In the genomic region with DNA sequence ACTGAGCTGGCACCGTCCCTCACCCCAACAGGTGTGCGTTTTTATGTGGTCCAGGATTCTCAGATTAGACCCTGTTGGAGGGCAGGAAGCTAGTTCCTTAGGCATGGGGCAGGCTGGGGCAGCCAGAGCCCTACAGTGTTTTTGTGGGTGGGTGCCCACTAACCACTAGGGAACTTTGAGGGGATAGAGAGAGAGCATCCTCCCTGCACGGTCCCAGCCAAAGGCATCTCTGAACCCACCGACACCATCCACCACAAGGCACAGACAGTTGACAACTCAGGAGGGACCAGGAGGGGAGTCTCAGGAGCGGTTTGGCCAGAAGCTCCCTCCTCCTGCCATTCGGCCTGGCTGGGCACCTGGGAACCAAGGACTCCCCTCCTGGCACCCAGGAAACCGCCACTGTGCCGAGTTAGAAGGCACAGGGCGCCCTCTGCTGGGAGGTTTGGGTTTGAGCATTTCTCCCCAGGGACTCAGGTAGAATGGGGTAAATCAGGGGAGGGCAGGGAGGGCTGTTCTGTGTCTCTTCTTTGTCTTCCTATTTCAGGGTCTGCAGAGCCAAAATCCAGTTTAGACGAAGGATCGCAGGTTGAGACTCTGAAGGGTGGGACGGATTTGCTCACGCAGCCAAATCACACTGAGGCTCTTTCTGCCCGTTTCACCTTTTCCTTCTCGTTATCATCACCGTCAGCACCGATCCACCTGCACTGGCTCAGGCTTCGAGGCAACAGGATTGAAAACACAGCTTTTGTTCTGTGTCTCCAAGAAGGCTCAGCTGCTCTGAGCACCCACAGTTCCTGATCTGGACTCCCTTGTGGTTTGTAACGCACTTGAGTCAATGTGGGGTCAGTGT, we compare ENCODE assay signal across 9 cellular contexts.
A peak's percentile ranks its signal among the peaks of the same experiment; 100 is the strongest.
DNase-seq lines count a peak whose midpoint lies in the region; TF ChIP-seq lines count a peak whose summit lies in the region.
"Had no signal": no experiment of that assay in that cellular context is flagged by ENCODE, and none has a peak within 500 bp of the region (broad histone marks: within the 10 kb centered on the region; RNA-seq: fewer than 3 reads in every experiment).

No MANE protein-coding gene starts in this region.

- H3K4me1 ChIP-seq in adrenal gland (replicated peaks in 1 of 2) = no peaks in the 10 kb centered on the region

- H3K9me3 Mint-ChIP-seq in immature natural killer cell = no peaks in the 10 kb centered on the region
- H3K9me3 Mint-ChIP-seq: natural killer cell treated with Interleukin-12 subunit alpha and Interleukin-12 subunit beta and Interleukin-15 and Interleukin-18, amount 100 ng/mL, for 72 hours had no signal

- H3K4me3 ChIP-seq in SU-DHL-6 (ENCODE audit: insufficient read depth, low read length, poor library complexity, severe bottlenecking) (no peak overlapping the region), adrenal gland (no peak overlapping the region)

- H3K27ac Mint-ChIP-seq in immature natural killer cell = no peak overlapping the region
- H3K27ac Mint-ChIP-seq: natural killer cell treated with Interleukin-12 subunit alpha and Interleukin-12 subunit beta and Interleukin-15 and Interleukin-18, amount 100 ng/mL, for 72 hours had no signal

- H3K27me3 ChIP-seq in SU-DHL-6 (ENCODE audit: low read length) (no peaks in the 10 kb centered on the region; the same call in 1 of the 2 replicates), adrenal gland (peaks cover 3% of the 10 kb centered on the region)

- H3K9me2 ChIP-seq in SU-DHL-6 (replicated peaks; ENCODE audit: insufficient read depth, low read length) = no peaks in the 10 kb centered on the region

- TF ChIP-seq POLR2A in adrenal gland (IDR thresholded peaks at IDR 0.05) = no peak

- H3K9ac ChIP-seq in SU-DHL-6 (ENCODE audit: low read length) = no peak overlapping the region

- peaks cover 2 to 11% (median 3%) of the 10 kb centered on the region in 3 donors for H3K27me3 Mint-ChIP-seq in immature natural killer cell (ENCODE audit: low read depth in 3 of 3)

- DNase-seq in COLO668 (lab: John Stamatoyannopoulos, UW; ENCODE audit: unreplicated experiment) = peak; percentile 28
- peak; percentile 83 for DNase-seq in HT-29 (ENCODE audit: low spot score)
- DNase-seq in adrenal gland = peak; percentile 33 to 69 (median 59)
- DNase-seq in immature natural killer cell = peak; percentile 9 to 18 (median 11)
- DNase-seq in stimulated activated CD4-positive, alpha-beta T cell treated with anti-CD3 and anti-CD28 coated beads, TNF-alpha, amount 100 ng/mL, for 1 hour (ENCODE audit: low read depth in 3 of 3, low spot score in 1 of 3) = peak in 2 of 3 donors; percentile 14 to 42
- no peak for DNase-seq in occipital lobe (lab: John Stamatoyannopoulos, UW)
- DNase-seq in epidermal melanocyte (ENCODE audit: insufficient read length, low spot score) = no peak

- TF ChIP-seq CTCF in SU-DHL-6 (IDR thresholded peaks at IDR 0.05; ENCODE audit: insufficient read depth, low read length, poor library complexity, severe bottlenecking) (peak; percentile 63), adrenal gland (IDR thresholded peaks at IDR 0.05) (peak in 5 of 6 experiments; percentile 57 to 61 (median 60))

- H3K9me3 ChIP-seq in SU-DHL-6 (ENCODE audit: insufficient read depth, low read length) = no peaks in the 10 kb centered on the region
- H3K9me3 ChIP-seq in adrenal gland (replicated peaks in 1 of 3) = no peaks in the 10 kb centered on the region

- no peaks in the 10 kb centered on the region for H3F3A ChIP-seq in SU-DHL-6 (ENCODE audit: insufficient read depth)

- intact Hi-C loops in adrenal gland (cut with DNase I) = loop anchor here (5.0 to 10.0 kb wide), 2 partner anchors 70 to 72 kb away; no protein-coding TSS in a partner anchor

- no peak overlapping the region for H3K4me3 Mint-ChIP-seq in immature natural killer cell
- H3K4me3 Mint-ChIP-seq: natural killer cell treated with Interleukin-12 subunit alpha and Interleukin-12 subunit beta and Interleukin-15 and Interleukin-18, amount 100 ng/mL, for 72 hours had no signal

- H3K4me1 Mint-ChIP-seq in immature natural killer cell = no peaks in the 10 kb centered on the region

- H2AFZ ChIP-seq in SU-DHL-6 (ENCODE audit: low read depth, low read length, severe bottlenecking) = no peak overlapping the region

- no peak overlapping the region for H3K4me2 ChIP-seq in SU-DHL-6 (ENCODE audit: low read depth, low read length, poor library complexity, severe bottlenecking)

- H4K20me1 ChIP-seq in SU-DHL-6 (ENCODE audit: low read depth, low read length) = no peaks in the 10 kb centered on the region

- H3K36me3 ChIP-seq in SU-DHL-6 (ENCODE audit: low read length) (no peaks in the 10 kb centered on the region), adrenal gland (replicated peaks in 1 of 2) (no peaks in the 10 kb centered on the region)

- H3K36me3 Mint-ChIP-seq in immature natural killer cell = no peaks in the 10 kb centered on the region
- H3K36me3 Mint-ChIP-seq: natural killer cell treated with Interleukin-12 subunit alpha and Interleukin-12 subunit beta and Interleukin-15 and Interleukin-18, amount 100 ng/mL, for 72 hours had no signal

- H3K79me2 ChIP-seq in SU-DHL-6 (ENCODE audit: insufficient read depth, low read length) = no peaks in the 10 kb centered on the region

- WGBS in adrenal gland, 4 donors = 55 to 73% (median 59%) methylated on average over 12 to 19 of the region's 19 CpGs

- no peak overlapping the region for H3K27ac ChIP-seq in SU-DHL-6 (ENCODE audit: low read depth, low read length)
- H3K27ac ChIP-seq in adrenal gland = no peak overlapping the region

Comparison
In these comparisons a context has a peak if more than half of its experiments do, and no peak if none do; other contexts are left out.
1. DNase-seq: peak in COLO668 (single experiment), HT-29 (single experiment), adrenal gland (7 of 7), immature natural killer cell (3 of 3) and stimulated activated CD4-positive, alpha-beta T cell treated with anti-CD3 and anti-CD28 coated beads, TNF-alpha, amount 100 ng/mL, for 1 hour (2 of 3); none in occipital lobe (single experiment) and epidermal melanocyte (single experiment).